Comparison of ENCODE assay signal across 9 cellular contexts in genomic region chr15:99614749-99615288, GRCh38. TPM values are rescaled to one million over a fixed set of nuclear protein-coding genes. Genes with fewer than 3 reads are reported as not detected.
DNase-seq lines count a peak whose midpoint lies in the region; ATAC-seq, FAIRE-seq and TF ChIP-seq lines count a peak whose summit lies in the region.
"Had no signal": no experiment of that assay in that cellular context is flagged by ENCODE, and none has a peak within 500 bp of the region (broad histone marks: within the 10 kb centered on the region; RNA-seq: fewer than 3 reads in every experiment).

No MANE protein-coding gene starts in this region.

- H3K4me1 Mint-ChIP-seq in endothelial cell (ENCODE audit: unreplicated experiment), result peaks cover 18% of the 10 kb centered on the region

- ATAC-seq in GM18502 (IDR thresholded peaks at IDR 0.05; ENCODE audit: poor library complexity, unreplicated experiment), result peak; percentile 68

- no peak for FAIRE-seq in H54 (lab: Jason Lieb, UNC)

- H3K9me3 Mint-ChIP-seq in endothelial cell (ENCODE audit: unreplicated experiment), result no peaks in the 10 kb centered on the region

- H3K27me3 ChIP-seq in neutrophil, result no peaks in the 10 kb centered on the region

- TF ChIP-seq CTCF in endothelial cell (IDR thresholded peaks at IDR 0.05; ENCODE audit: unreplicated experiment) (no peak), neutrophil (IDR thresholded peaks at IDR 0.05) (no peak)

- H3K36me3 Mint-ChIP-seq in endothelial cell (ENCODE audit: low read depth, unreplicated experiment), result no peaks in the 10 kb centered on the region

- H3K4me1 ChIP-seq in neutrophil (ENCODE audit: control insufficient read depth in 1 of 2, insufficient read depth in 1 of 2, low read depth in 1 of 2, low read length in 1 of 2), result peaks cover 62 to 65% of the 10 kb centered on the region in 2 experiments

- TF ChIP-seq POLR2A in H54 (IDR thresholded peaks at IDR 0.05; ENCODE audit: low read depth, low read length), result no peak

- H3K4me3 Mint-ChIP-seq in endothelial cell (ENCODE audit: unreplicated experiment), result no peak overlapping the region

- H3K27ac ChIP-seq in neutrophil, result peak overlapping the region; percentile 80

- H3K4me3 ChIP-seq in neutrophil (ENCODE audit: low read depth in 1 of 2, low read length in 1 of 2), result peak overlapping the region; percentile 16 to 18

- H3K27ac Mint-ChIP-seq in endothelial cell (ENCODE audit: unreplicated experiment), result peak overlapping the region; percentile 20

- no peaks in the 10 kb centered on the region for H3K36me3 ChIP-seq in neutrophil

- H3K27me3 Mint-ChIP-seq in endothelial cell (ENCODE audit: unreplicated experiment), result no peaks in the 10 kb centered on the region

- H3K9me3 ChIP-seq in neutrophil, result no peaks in the 10 kb centered on the region

- DNase-seq in KBM-7 (peak; percentile 90), endothelial cell (ENCODE audit: low spot score) (no peak), NCI-H2171 treated with DMSO at 0.1 percent for 48 hours (lab: John Stamatoyannopoulos, UW) (no peak), mesenteric fat pad (ENCODE audit: low spot score) (no peak), H54 (ENCODE audit: insufficient read length, low spot score) (no peak)
- DNase-seq in stimulated activated CD4-positive, alpha-beta T cell treated with anti-CD3 and anti-CD28 coated beads, Interleukin-2, amount 100 ng/mL, for 48 hours, result no peak
- DNase-seq: activated naive CD4-positive, alpha-beta T cell treated with anti-CD3 and anti-CD28 coated beads, Interleukin-2, amount 50 U/mL, for 16 hours had no signal

- in situ Hi-C loops in KBM-7 (cut with MboI; ENCODE audit: low pct_unique_long_range_greater_than_20kb, low sequenced_read_pairs), result no loop called here

RNA-seq across cellular contexts. Expression of gene MEF2A, which starts 49.0 kb away (rescaled TPM):
- total RNA-seq in endothelial cell (ENCODE audit: unreplicated experiment) (43.5 TPM), mesenteric fat pad (68.0 TPM)
